Comparison of ENCODE assay signal across 1 cellular context in genomic region chrX:19709117-19709811, GRCh38.
TF ChIP-seq lines count a peak whose summit lies in the region.

No MANE protein-coding gene starts in this region.

TF ChIP-seq in IMR-90, 13 proteins besides CTCF, POLR2A, EP300 and RAD21:
- TF ChIP-seq ELK1 (IDR thresholded peaks at IDR 0.05; ENCODE audit: borderline replicate concordance, low read depth, low read length): no peak
- no peak for TF ChIP-seq SMC3 (IDR thresholded peaks at IDR 0.05; ENCODE audit: low read depth, low read length)
- no peak for TF ChIP-seq MAZ (IDR thresholded peaks at IDR 0.05; ENCODE audit: borderline replicate concordance, low read depth, low read length)
- no peak for TF ChIP-seq CEBPB (IDR thresholded peaks at IDR 0.05; ENCODE audit: low read depth, low read length)
- no peak for TF ChIP-seq MXI1 (IDR thresholded peaks at IDR 0.05; ENCODE audit: borderline replicate concordance, low read depth, low read length)
- TF ChIP-seq MAFK (IDR thresholded peaks at IDR 0.05; ENCODE audit: low read depth, low read length): no peak
- TF ChIP-seq USF2 (IDR thresholded peaks at IDR 0.05; ENCODE audit: low read depth, low read length): no peak
- TF ChIP-seq NFE2L2 (IDR thresholded peaks at IDR 0.05; ENCODE audit: low read depth, low read length): no peak
- TF ChIP-seq RCOR1 (IDR thresholded peaks at IDR 0.05; ENCODE audit: insufficient replicate concordance, low read length): no peak
- TF ChIP-seq FOS (IDR thresholded peaks at IDR 0.05; ENCODE audit: low read depth, low read length): no peak
- TF ChIP-seq CHD1 (IDR thresholded peaks at IDR 0.05; ENCODE audit: low read depth, low read length): no peak
- no peak for TF ChIP-seq BHLHE40 (IDR thresholded peaks at IDR 0.05; ENCODE audit: low read depth, low read length)
- TF ChIP-seq RFX5 (IDR thresholded peaks at IDR 0.05; ENCODE audit: low read depth, low read length): no peak
